ENCODE assay signal across 17 cellular contexts in the genomic region with DNA sequence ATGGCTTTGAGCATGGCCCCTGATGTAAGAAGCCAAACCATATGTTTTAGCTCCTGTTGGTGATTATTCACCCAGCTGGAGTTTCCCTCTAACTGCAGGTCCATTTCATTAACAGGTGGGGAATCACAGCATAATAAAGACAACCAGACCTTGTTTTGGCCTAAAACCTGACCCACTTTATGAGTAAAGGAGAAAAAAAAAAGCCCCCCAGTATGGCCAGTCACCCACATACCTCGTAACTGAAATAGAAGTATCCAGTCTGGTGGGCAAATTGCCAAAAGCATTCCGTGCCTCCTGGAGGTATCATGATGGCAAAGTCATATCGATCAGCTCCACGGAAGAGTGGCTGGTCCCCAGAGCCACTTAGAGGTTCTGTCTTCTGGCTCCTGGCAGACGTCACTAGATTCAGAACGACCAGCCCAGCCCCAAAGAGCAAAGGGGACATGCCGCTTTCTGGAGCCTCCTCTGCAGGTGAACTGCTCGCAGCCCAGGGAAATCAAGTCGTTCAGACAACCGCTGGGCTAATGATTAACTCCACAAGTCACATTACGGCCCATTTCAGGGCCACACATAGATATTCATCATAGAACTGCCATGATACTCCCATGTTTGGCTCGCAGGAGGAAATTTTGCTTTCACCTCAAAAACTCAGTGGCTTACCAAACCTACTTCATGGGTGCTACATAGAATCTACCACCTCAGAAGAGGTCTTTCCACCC. TPM values are rescaled to one million over a fixed set of nuclear protein-coding genes. Genes with fewer than 3 reads are reported as not detected.
DNase-seq lines count a peak whose midpoint lies in the region; ATAC-seq and TF ChIP-seq lines count a peak whose summit lies in the region.
"Had no signal": no experiment of that assay in that cellular context is flagged by ENCODE, and none has a peak within 500 bp of the region (broad histone marks: within the 10 kb centered on the region; RNA-seq: fewer than 3 reads in every experiment).

TSS of gene TMED6 (minus strand) at position 478 of the 719 bp plus-strand sequence. CDS start at position 445, 33 bp downstream.

- intact Hi-C loops in posterior vena cava (cut with DNase I): no loop called here

- H3K27ac Mint-ChIP-seq in glutamatergic neuron (ENCODE audit: unreplicated experiment): peak within 1 kb of the TSS; percentile 53
- H3K27ac Mint-ChIP-seq: CD4-positive, alpha-beta T cell had no signal

- no peak within 1 kb of the TSS for H3K4me3 Mint-ChIP-seq in glutamatergic neuron (ENCODE audit: unreplicated experiment)
- H3K4me3 Mint-ChIP-seq: CD4-positive, alpha-beta T cell; naive thymus-derived CD4-positive, alpha-beta T cell had no signal

- no peaks in the 10 kb centered on the region for H3K9me3 Mint-ChIP-seq in glutamatergic neuron (ENCODE audit: unreplicated experiment)
- H3K9me3 Mint-ChIP-seq: CD4-positive, alpha-beta T cell; naive thymus-derived CD4-positive, alpha-beta T cell had no signal

- no peak for ATAC-seq in HG02610 (IDR thresholded peaks at IDR 0.05; ENCODE audit: unreplicated experiment)
- no peak for ATAC-seq in GM21786 (IDR thresholded peaks at IDR 0.05; ENCODE audit: unreplicated experiment)
- ATAC-seq: naive thymus-derived CD4-positive, alpha-beta T cell; right cardiac atrium had no signal

- no peaks in the 10 kb centered on the region for H3K36me3 Mint-ChIP-seq in glutamatergic neuron (ENCODE audit: unreplicated experiment)

- H3K27me3 Mint-ChIP-seq in glutamatergic neuron (ENCODE audit: unreplicated experiment): no peaks in the 10 kb centered on the region
- H3K27me3 Mint-ChIP-seq: CD4-positive, alpha-beta T cell; naive thymus-derived CD4-positive, alpha-beta T cell had no signal

- DNase-seq in DMS53 (lab: John Stamatoyannopoulos, UW) (peak; percentile 90), NCI-H2227 treated with DMSO at 0.1 percent for 48 hours (lab: John Stamatoyannopoulos, UW) (peak; percentile 33), glutamatergic neuron (no peak), posterior vena cava (ENCODE audit: low spot score) (peak; percentile 13), NCI-H1105 (lab: John Stamatoyannopoulos, UW) (no peak), NCI-H1048 (lab: John Stamatoyannopoulos, UW) (no peak)
- DNase-seq: CD4-positive, alpha-beta T cell; GM23248; islet precursor cell; naive thymus-derived CD4-positive, alpha-beta T cell; NCI-H1930; right cardiac atrium; stimulated activated CD4-positive, alpha-beta T cell treated with anti-CD3 and anti-CD28 coated beads, Interleukin-4, amount 100 ng/mL, for 4 hours; stimulated activated naive CD4-positive, alpha-beta T cell treated with Interleukin-2 at 50 U/mL for 16 hours had no signal

- H3K4me1 Mint-ChIP-seq in glutamatergic neuron (ENCODE audit: low read depth, unreplicated experiment): peaks cover 2% of the 10 kb centered on the region

- no peak for TF ChIP-seq CTCF in glutamatergic neuron (IDR thresholded peaks at IDR 0.05; ENCODE audit: partially characterized antibody, unreplicated experiment)

RNA-seq across cellular contexts. Expression of gene TMED6, which starts in this region (rescaled TPM):
- not detected for total RNA-seq in glutamatergic neuron (ENCODE audit: unreplicated experiment)
- under 1 TPM; 0.51 to 0.57 TPM for total RNA-seq in posterior vena cava
- total RNA-seq: GM23248, SK-MEL-5 had no signal

Comparison
In these comparisons a context has a peak if more than half of its experiments do, and no peak if none do; other contexts are left out.
1. Peak in DNase-seq in posterior vena cava; RNA of the gene not detected or under 1 TPM.
2. DNase-seq: peak in DMS53 (single experiment) and NCI-H2227 treated with DMSO at 0.1 percent for 48 hours (single experiment); none in glutamatergic neuron (single experiment), NCI-H1105 (single experiment) and NCI-H1048 (single experiment).